Comparison of ENCODE assay signal across 8 cellular contexts in the genomic region with DNA sequence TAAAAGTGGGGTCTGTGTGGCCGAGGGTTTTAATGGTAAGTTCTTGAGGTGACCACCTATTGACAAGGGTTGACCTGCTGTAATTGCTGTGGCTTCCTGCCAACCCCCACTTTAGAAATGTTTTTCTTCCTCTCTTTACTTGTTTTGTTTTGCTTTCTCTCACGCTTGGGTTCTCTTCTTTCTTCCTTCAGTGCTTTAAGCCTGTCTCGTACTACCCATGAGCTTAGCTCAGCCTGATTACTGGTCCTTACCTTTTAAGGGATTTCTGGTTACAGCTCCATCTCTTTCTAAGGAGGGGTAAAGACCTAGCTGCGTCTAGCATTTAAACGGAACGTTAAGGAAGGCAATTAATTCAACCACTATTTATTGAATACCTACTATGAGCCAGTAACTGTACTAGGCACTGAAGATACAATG. TPM values are rescaled to one million over a fixed set of nuclear protein-coding genes. Genes with fewer than 3 reads are reported as not detected.
DNase-seq lines count a peak whose midpoint lies in the region; ATAC-seq and TF ChIP-seq lines count a peak whose summit lies in the region.

No MANE protein-coding gene starts in this region.

- H3K4me3 Mint-ChIP-seq in T-helper 2 cell treated with Interferon-gamma antibody and Interleukin-4, amounts not matched to agents 5 μg/mL and 100 μg/mL, for 36 hours: peak overlapping the region; percentile 89
- H3K4me3 Mint-ChIP-seq in progenitor cell of endocrine pancreas (ENCODE audit: low read depth): peak overlapping the region; percentile 98

- H3K4me1 ChIP-seq in ES-I3 (ENCODE audit: insufficient read depth, low read length): peaks cover 3% of the 10 kb centered on the region; the same call in 1 of the 2 replicates
- H3K4me1 ChIP-seq in foreskin keratinocyte: peaks cover 27% of the 10 kb centered on the region

- DNase-seq in GM20000 (ENCODE audit: low spot score) (peak; percentile 9), foreskin keratinocyte (peak in 1 of 2 donors; percentile 45), progenitor cell of endocrine pancreas (ENCODE audit: low spot score, unreplicated experiment) (no peak), HuH-7 (ENCODE audit: low spot score) (no peak)
- no peak for DNase-seq in T-helper 2 cell treated with Interferon-gamma antibody and Interleukin-4, amounts not matched to agents 5 μg/mL and 100 μg/mL, for 36 hours (ENCODE audit: low spot score)
- no peak for DNase-seq in stimulated activated CD4-positive, alpha-beta T cell treated with anti-CD3 and anti-CD28 coated beads, Interleukin-4, amount 100 ng/mL, for 24 hours

- no peak for TF ChIP-seq CTCF in GM20000 (IDR thresholded peaks at IDR 0.05; ENCODE audit: extremely low read depth, missing control alignments)
- TF ChIP-seq CTCF in foreskin keratinocyte (conservative IDR thresholded peaks at IDR 0.05): no peak
- no peak for TF ChIP-seq CTCF in progenitor cell of endocrine pancreas (IDR thresholded peaks at IDR 0.05; ENCODE audit: unreplicated experiment)

- no peaks in the 10 kb centered on the region for H3K9me3 Mint-ChIP-seq in T-helper 2 cell treated with Interferon-gamma antibody and Interleukin-4, amounts not matched to agents 5 μg/mL and 100 μg/mL, for 36 hours
- H3K9me3 Mint-ChIP-seq in progenitor cell of endocrine pancreas (ENCODE audit: low read depth): no peaks in the 10 kb centered on the region

- H3K36me3 ChIP-seq in ES-I3 (ENCODE audit: insufficient read depth, low read length): no peaks in the 10 kb centered on the region

- H3K9ac ChIP-seq in ES-I3 (ENCODE audit: low read depth, low read length): peak overlapping the region; percentile 91

- H3K4me1 Mint-ChIP-seq in T-helper 2 cell treated with Interferon-gamma antibody and Interleukin-4, amounts not matched to agents 5 μg/mL and 100 μg/mL, for 36 hours (ENCODE audit: low read depth): peaks cover 30% of the 10 kb centered on the region
- peaks cover 24% of the 10 kb centered on the region for H3K4me1 Mint-ChIP-seq in progenitor cell of endocrine pancreas (ENCODE audit: low read depth)

- peak; percentile 9 for ATAC-seq in HG03558 (IDR thresholded peaks at IDR 0.05; ENCODE audit: extremely low read depth, unreplicated experiment)
- no peak for ATAC-seq in foreskin keratinocyte

- peak overlapping the region; percentile 89 for H3K27ac ChIP-seq in foreskin keratinocyte

- H3K27ac Mint-ChIP-seq in T-helper 2 cell treated with Interferon-gamma antibody and Interleukin-4, amounts not matched to agents 5 μg/mL and 100 μg/mL, for 36 hours: peak overlapping the region; percentile 92
- H3K27ac Mint-ChIP-seq in progenitor cell of endocrine pancreas: peak overlapping the region; percentile 100

- no peaks in the 10 kb centered on the region for H3K27me3 ChIP-seq in foreskin keratinocyte

- H3K9me3 ChIP-seq in ES-I3 (ENCODE audit: control insufficient read depth, insufficient read depth, low read length): no peaks in the 10 kb centered on the region

- no peaks in the 10 kb centered on the region for H3K27me3 Mint-ChIP-seq in T-helper 2 cell treated with Interferon-gamma antibody and Interleukin-4, amounts not matched to agents 5 μg/mL and 100 μg/mL, for 36 hours (ENCODE audit: low read depth)
- H3K27me3 Mint-ChIP-seq in progenitor cell of endocrine pancreas: no peaks in the 10 kb centered on the region

- peaks cover 9% of the 10 kb centered on the region for H3K36me3 Mint-ChIP-seq in T-helper 2 cell treated with Interferon-gamma antibody and Interleukin-4, amounts not matched to agents 5 μg/mL and 100 μg/mL, for 36 hours (ENCODE audit: low read depth)
- H3K36me3 Mint-ChIP-seq in progenitor cell of endocrine pancreas (ENCODE audit: insufficient read depth): no peaks in the 10 kb centered on the region

RNA-seq across cellular contexts. Expression of gene PPP1R12A, which starts 0.7 kb away (rescaled TPM):
- 50.1 and 66.2 TPM in 2 replicates for total RNA-seq in foreskin keratinocyte
- 10.5 and 11.8 TPM in 2 replicates for polyA plus RNA-seq in foreskin keratinocyte
- total RNA-seq in progenitor cell of endocrine pancreas: 73.2 and 82.9 TPM in 2 replicates
